8 cellular contexts compared by ENCODE assay signal in genomic region chr14:105421723-105422615, GRCh38. TPM values are rescaled to one million over a fixed set of nuclear protein-coding genes. Genes with fewer than 3 reads are reported as not detected.
A peak's percentile ranks its signal among the peaks of the same experiment; 100 is the strongest.
DNase-seq lines count a peak whose midpoint lies in the region; ATAC-seq and TF ChIP-seq lines count a peak whose summit lies in the region.

No MANE protein-coding gene starts in this region.

- peak overlapping the region; percentile 79 for H3K4me3 ChIP-seq in BJ (ENCODE audit: low read depth, low read length)

- H3K27me3 ChIP-seq in BJ (ENCODE audit: control insufficient read depth, insufficient read depth, low read length): no peaks in the 10 kb centered on the region

- no peak for TF ChIP-seq CTCF in BJ (IDR thresholded peaks at IDR 0.05; ENCODE audit: insufficient read depth, low read depth, low read length)
- TF ChIP-seq CTCF in chondrocyte (IDR thresholded peaks at IDR 0.05): no peak

- no peaks in the 10 kb centered on the region for H3K9me3 Mint-ChIP-seq in IgD-negative memory B cell
- no peaks in the 10 kb centered on the region for H3K9me3 Mint-ChIP-seq in chondrocyte (ENCODE audit: low read depth)
- H3K9me3 Mint-ChIP-seq in natural killer cell treated with Interleukin-12 subunit alpha and Interleukin-12 subunit beta and Interleukin-15 and Interleukin-18, amount 100 ng/mL, for 72 hours: no peaks in the 10 kb centered on the region

- CTCF ChIA-PET in BJ (lab: Yijun Ruan, JAX): interaction anchor here (1.7 kb wide), 1 partner anchor 68 kb away, joined by 6 read pairs; no protein-coding TSS in a partner anchor

- POLR2A ChIA-PET in BJ (lab: Charles Lee): no interaction called here

- no peak for ATAC-seq in natural killer cell treated with Interleukin-12 subunit alpha and Interleukin-12 subunit beta and Interleukin-15 and Interleukin-18, amount 100 ng/mL, for 72 hours

- H3K27ac Mint-ChIP-seq in IgD-negative memory B cell: peak overlapping the region in 2 of 3 donors; percentile 90 to 91
- H3K27ac Mint-ChIP-seq in chondrocyte (ENCODE audit: unreplicated experiment): no peak overlapping the region
- H3K27ac Mint-ChIP-seq in natural killer cell treated with Interleukin-12 subunit alpha and Interleukin-12 subunit beta and Interleukin-15 and Interleukin-18, amount 100 ng/mL, for 72 hours: peak overlapping the region; percentile 82 to 86

- H3K27me3 Mint-ChIP-seq in IgD-negative memory B cell (peaks cover 2% of the 10 kb centered on the region), chondrocyte (ENCODE audit: low read depth) (no peaks in the 10 kb centered on the region)
- H3K27me3 Mint-ChIP-seq in natural killer cell treated with Interleukin-12 subunit alpha and Interleukin-12 subunit beta and Interleukin-15 and Interleukin-18, amount 100 ng/mL, for 72 hours: no peaks in the 10 kb centered on the region

- H3K4me3 Mint-ChIP-seq in IgD-negative memory B cell: peak overlapping the region; percentile 68 to 95 (median 94)
- H3K4me3 Mint-ChIP-seq in chondrocyte (ENCODE audit: unreplicated experiment): peak overlapping the region; percentile 85
- H3K4me3 Mint-ChIP-seq in natural killer cell treated with Interleukin-12 subunit alpha and Interleukin-12 subunit beta and Interleukin-15 and Interleukin-18, amount 100 ng/mL, for 72 hours: peak overlapping the region; percentile 90

- no peak for DNase-seq in BJ (ENCODE audit: low read depth)
- no peak for DNase-seq in chondrocyte (ENCODE audit: low spot score)
- no peak for DNase-seq in natural killer cell treated with Interleukin-12 subunit alpha and Interleukin-12 subunit beta and Interleukin-15 and Interleukin-18, amount 100 ng/mL, for 72 hours (ENCODE audit: low spot score)
- no peak for DNase-seq in SW480 (ENCODE audit: low spot score)
- DNase-seq in effector CD4-positive, alpha-beta T cell: no peak
- no peak for DNase-seq in Ammon's horn (ENCODE audit: low spot score)
- no peak for DNase-seq in stimulated activated naive CD4-positive, alpha-beta T cell treated with Interleukin-2 at 50 U/mL for 16 hours (lab: John Stamatoyannopoulos, UW)

- H3K36me3 ChIP-seq in BJ (ENCODE audit: control insufficient read depth, insufficient read depth, low read length): peaks cover 11% of the 10 kb centered on the region

- H3K4me1 Mint-ChIP-seq in IgD-negative memory B cell (peaks cover 12 to 20% (median 15%) of the 10 kb centered on the region in 3 donors), chondrocyte (ENCODE audit: low read depth) (peaks cover 29% of the 10 kb centered on the region)
- peaks cover 14 to 24% of the 10 kb centered on the region in 2 donors for H3K4me1 Mint-ChIP-seq in natural killer cell treated with Interleukin-12 subunit alpha and Interleukin-12 subunit beta and Interleukin-15 and Interleukin-18, amount 100 ng/mL, for 72 hours (ENCODE audit: low read depth in 2 of 2)

- H3K36me3 Mint-ChIP-seq in IgD-negative memory B cell (no peaks in the 10 kb centered on the region), chondrocyte (ENCODE audit: low read depth) (peaks cover 1% of the 10 kb centered on the region)
- H3K36me3 Mint-ChIP-seq in natural killer cell treated with Interleukin-12 subunit alpha and Interleukin-12 subunit beta and Interleukin-15 and Interleukin-18, amount 100 ng/mL, for 72 hours: no peaks in the 10 kb centered on the region

RNA-seq across cellular contexts. Expression of gene MTA1, which starts 2.3 kb away (rescaled TPM):
- polyA plus RNA-seq in BJ (2011; rRNA removed): 40.3 and 48.8 TPM in 2 replicates
- polyA minus RNA-seq in BJ (2011; rRNA and poly(A)+ RNA removed): 47.8 and 51.7 TPM in 2 replicates
- 3.7 TPM for polyA plus RNA-seq in IgD-negative memory B cell
- total RNA-seq in chondrocyte: 83.6 to 91.9 TPM (median 85.1 TPM) in 3 replicates
- 100 to 1,000 TPM in 1 of 2 donors, 10 to 100 TPM in 1; 93.4 to 252 TPM for total RNA-seq in natural killer cell treated with Interleukin-12 subunit alpha and Interleukin-12 subunit beta and Interleukin-15 and Interleukin-18, amount 100 ng/mL, for 72 hours

RNA-seq across cellular contexts. Expression of gene TEX22, which starts 23.6 kb away (rescaled TPM):
- polyA plus RNA-seq in BJ (2011; rRNA removed) (0.17 and 0.22 TPM in 2 replicates), IgD-negative memory B cell (1.0 TPM)
- 0.31 and 0.52 TPM in 2 replicates for polyA minus RNA-seq in BJ (2011; rRNA and poly(A)+ RNA removed)
- total RNA-seq in chondrocyte: 0.60 to 2.9 TPM (median 2.2 TPM) in 3 replicates
- total RNA-seq in natural killer cell treated with Interleukin-12 subunit alpha and Interleukin-12 subunit beta and Interleukin-15 and Interleukin-18, amount 100 ng/mL, for 72 hours: 1 to 10 TPM; 2.7 to 3.7 TPM

RNA-seq across cellular contexts. Expression of gene CRIP2, which starts 52.7 kb away (rescaled TPM):
- polyA plus RNA-seq in BJ (2011; rRNA removed) (8.0 and 19.5 TPM in 2 replicates), IgD-negative memory B cell (70.8 TPM)
- 3.0 and 5.3 TPM in 2 replicates for polyA minus RNA-seq in BJ (2011; rRNA and poly(A)+ RNA removed)
- total RNA-seq in chondrocyte: 166 to 264 TPM (median 247 TPM) in 3 replicates
- total RNA-seq in natural killer cell treated with Interleukin-12 subunit alpha and Interleukin-12 subunit beta and Interleukin-15 and Interleukin-18, amount 100 ng/mL, for 72 hours: 1 to 10 TPM in 1 of 2 donors, under 1 TPM in 1; 0.98 to 2.2 TPM

Comparison
In these comparisons a context has a peak if more than half of its experiments do, and no peak if none do; other contexts are left out.
1. RNA of gene CRIP2, which starts 52.7 kb away (total RNA-seq): 166 to 264 TPM in chondrocyte; 0.98 to 2.2 TPM in natural killer cell treated with Interleukin-12 subunit alpha and Interleukin-12 subunit beta and Interleukin-15 and Interleukin-18, amount 100 ng/mL, for 72 hours; every median in the first group is over 10 times any median in the second.
2. Peak in every context shown above with its lines, with median percentiles within 50 percentile points of each other: H3K4me3 Mint-ChIP-seq.